Comparison of ENCODE assay signal across 7 cellular contexts in genomic region chr19:53475470-53475869, GRCh38. TPM values are rescaled to one million over a fixed set of nuclear protein-coding genes. Genes with fewer than 3 reads are reported as not detected.
DNase-seq lines count a peak whose midpoint lies in the region; TF ChIP-seq lines count a peak whose summit lies in the region.
"Not testable (repeated sequence)": the region's sequence is repeated elsewhere in the genome, so short reads cannot be mapped to it uniquely, and the experiment has no call there.

No MANE protein-coding gene starts in this region.

- TF ChIP-seq CTCF in mammary epithelial cell (conservative IDR thresholded peaks at IDR 0.05 in 1 of 2, IDR thresholded peaks at IDR 0.05 in 1 of 2; ENCODE audit: extremely low read depth in 1 of 2, insufficient read depth in 1 of 2, low read depth in 1 of 2, low read length in 2 of 2); fibroblast of villous mesenchyme (IDR thresholded peaks at IDR 0.05; ENCODE audit: insufficient read depth, low read depth, low read length); smooth muscle cell (IDR thresholded peaks at IDR 0.05; ENCODE audit: borderline replicate concordance, insufficient read depth, poor library complexity, severe bottlenecking): not testable (repeated sequence)

- dilution Hi-C loops in mammary epithelial cell (cut with HindIII; ENCODE audit: low sequenced_read_pairs), result not testable (repeated sequence)

- H3K9me3 Mint-ChIP-seq in activated naive CD4-positive, alpha-beta T cell treated with anti-CD3 and anti-CD28 coated beads for 36 hours, result peaks cover 62% of the 10 kb centered on the region

- in situ Hi-C loops in mammary epithelial cell (cut with MboI; ENCODE audit: low sequenced_read_pairs in 2 of 2), result loop anchor here in 1 of 2 donors (5.0 kb wide), 1 partner anchor 38 kb away; no protein-coding TSS in a partner anchor

- H3K36me3 ChIP-seq in mammary epithelial cell (ENCODE audit: insufficient read depth, low read length), result not testable (repeated sequence)
- peaks cover 13% of the 10 kb centered on the region for H3K36me3 ChIP-seq in smooth muscle cell (ENCODE audit: low read depth)

- not testable (repeated sequence) for H3K27ac Mint-ChIP-seq in activated naive CD4-positive, alpha-beta T cell treated with anti-CD3 and anti-CD28 coated beads for 36 hours

- not testable (repeated sequence) for H2AFZ ChIP-seq in mammary epithelial cell (ENCODE audit: low read depth, low read length); smooth muscle cell (ENCODE audit: low read depth)

- H3K9me3 ChIP-seq in mammary epithelial cell (replicated peaks; ENCODE audit: insufficient read depth, low read length), result peaks cover 25% of the 10 kb centered on the region
- H3K9me3 ChIP-seq in smooth muscle cell (replicated peaks; ENCODE audit: low read depth), result not testable (repeated sequence)

- not testable (repeated sequence) for H3F3A ChIP-seq in smooth muscle cell (ENCODE audit: low read depth)

- intact Hi-C loops in activated naive CD4-positive, alpha-beta T cell treated with anti-CD3 and anti-CD28 coated beads for 36 hours (cut with micrococcal nuclease), result not testable (repeated sequence)
- intact Hi-C loops in mammary epithelial cell (cut with micrococcal nuclease), result loop anchor here (1.0 kb wide), 1 partner anchor 37 kb away; no protein-coding TSS in a partner anchor

- not testable (repeated sequence) for H4K20me1 ChIP-seq in mammary epithelial cell (ENCODE audit: insufficient read depth, low read length); smooth muscle cell (ENCODE audit: low read depth)

- CTCF ChIA-PET in activated naive CD4-positive, alpha-beta T cell treated with anti-CD3 and anti-CD28 coated beads for 36 hours (lab: Charles Lee); mammary epithelial cell (lab: Charles Lee; ENCODE audit: low non-redundant PET): not testable (repeated sequence)

- H3K27me3 ChIP-seq in mammary epithelial cell (ENCODE audit: insufficient read depth, low read length); smooth muscle cell (ENCODE audit: low read depth): not testable (repeated sequence)

- H3K4me3 Mint-ChIP-seq in activated naive CD4-positive, alpha-beta T cell treated with anti-CD3 and anti-CD28 coated beads for 36 hours, result not testable (repeated sequence)

- 69% methylated on average over 6 of the region's 6 CpGs for WGBS in mammary epithelial cell (ENCODE audit: low coverage, missing lambda C conversion rate)
- WGBS in smooth muscle cell (ENCODE audit: low lambda C conversion rate), result 51% methylated on average over 6 of the region's 6 CpGs

- H3K4me1 ChIP-seq in mammary epithelial cell (ENCODE audit: insufficient read depth, low read length); smooth muscle cell (ENCODE audit: low read depth): not testable (repeated sequence)

- not testable (repeated sequence) for H3K4me3 ChIP-seq in mammary epithelial cell (replicated peaks in 1 of 3; ENCODE audit: insufficient read depth in 1 of 3, low read depth in 2 of 3, low read length in 3 of 3); fibroblast of villous mesenchyme (ENCODE audit: low read depth, low read length); smooth muscle cell

- not testable (repeated sequence) for H3K9ac ChIP-seq in mammary epithelial cell (ENCODE audit: insufficient read depth, low read length); smooth muscle cell (ENCODE audit: low read depth)

- not testable (repeated sequence) for H3K27me3 Mint-ChIP-seq in activated naive CD4-positive, alpha-beta T cell treated with anti-CD3 and anti-CD28 coated beads for 36 hours (ENCODE audit: low read depth)

- H3K36me3 Mint-ChIP-seq in activated naive CD4-positive, alpha-beta T cell treated with anti-CD3 and anti-CD28 coated beads for 36 hours (ENCODE audit: low read depth), result peaks cover 87% of the 10 kb centered on the region

- H3K79me2 ChIP-seq in mammary epithelial cell (ENCODE audit: insufficient read depth, low read length), result not testable (repeated sequence)
- H3K79me2 ChIP-seq in smooth muscle cell (ENCODE audit: low read depth), result peaks cover 14% of the 10 kb centered on the region

- DNase-seq in HPDE6-E6E7 (ENCODE audit: extremely low spot score) (peak; percentile 14), RPMI7951 (ENCODE audit: low read depth) (peak; percentile 79), mammary epithelial cell (peak; percentile 13), fibroblast of villous mesenchyme (ENCODE audit: low read depth) (peak; percentile 38), kidney tubule cell (ENCODE audit: low spot score) (peak; percentile 12)
- peak; percentile 6 for DNase-seq in activated naive CD4-positive, alpha-beta T cell treated with anti-CD3 and anti-CD28 coated beads for 36 hours
- DNase-seq in smooth muscle cell (lab: John Stamatoyannopoulos, UW; ENCODE audit: unreplicated experiment), result not testable (repeated sequence)

- not testable (repeated sequence) for H3K27ac ChIP-seq in mammary epithelial cell (ENCODE audit: insufficient read depth, low read depth, low read length)
- H3K27ac ChIP-seq in smooth muscle cell (ENCODE audit: low read depth), result peak overlapping the region; percentile 71

- BruUV-seq in mammary epithelial cell (replicated peaks; lab: Mats Ljungman, UMichigan), result not testable (repeated sequence)

- not testable (repeated sequence) for H3K4me1 Mint-ChIP-seq in activated naive CD4-positive, alpha-beta T cell treated with anti-CD3 and anti-CD28 coated beads for 36 hours (ENCODE audit: low read depth)

- not testable (repeated sequence) for H3K4me2 ChIP-seq in mammary epithelial cell (ENCODE audit: insufficient read depth, low read depth, low read length); smooth muscle cell

RNA-seq across cellular contexts. Expression of gene ZNF813, which starts 7.9 kb away (rescaled TPM):
- 4.7 and 4.9 TPM in 2 replicates for total RNA-seq in RPMI7951 (2014; rRNA removed; shearing (Covaris generic))
- total RNA-seq in activated naive CD4-positive, alpha-beta T cell treated with anti-CD3 and anti-CD28 coated beads for 36 hours, result 1 to 10 TPM; 4.5 to 5.6 TPM
- 1 to 10 TPM; 2.9 to 3.7 TPM for total RNA-seq in mammary epithelial cell
- 0.97 TPM for polyA plus RNA-seq in mammary epithelial cell
- 2.4 TPM for polyA minus RNA-seq in mammary epithelial cell
- total RNA-seq in fibroblast of villous mesenchyme, result 1.9 and 3.0 TPM in 2 replicates
- 5.4 and 5.9 TPM in 2 replicates for total RNA-seq in smooth muscle cell
- 2.4 TPM in 2 replicates for polyA plus RNA-seq in smooth muscle cell

RNA-seq across cellular contexts. Expression of gene ZNF761, which starts 43.7 kb away (rescaled TPM):
- 15.4 and 16.7 TPM in 2 replicates for total RNA-seq in RPMI7951 (2014; rRNA removed; shearing (Covaris generic))
- total RNA-seq in activated naive CD4-positive, alpha-beta T cell treated with anti-CD3 and anti-CD28 coated beads for 36 hours, result 10 to 100 TPM in 1 of 2 experiments, 1 to 10 TPM in 1; 8.7 to 10.0 TPM
- total RNA-seq in mammary epithelial cell (10 to 100 TPM; 10.3 to 11.0 TPM), fibroblast of villous mesenchyme (8.7 and 13.8 TPM in 2 replicates), smooth muscle cell (14.5 and 24.1 TPM in 2 replicates)
- polyA plus RNA-seq in mammary epithelial cell (7.4 TPM), smooth muscle cell (10.4 and 11.0 TPM in 2 replicates)
- 4.8 TPM for polyA minus RNA-seq in mammary epithelial cell
